Comparison of ENCODE assay signal across 1 cellular context in the genomic region with DNA sequence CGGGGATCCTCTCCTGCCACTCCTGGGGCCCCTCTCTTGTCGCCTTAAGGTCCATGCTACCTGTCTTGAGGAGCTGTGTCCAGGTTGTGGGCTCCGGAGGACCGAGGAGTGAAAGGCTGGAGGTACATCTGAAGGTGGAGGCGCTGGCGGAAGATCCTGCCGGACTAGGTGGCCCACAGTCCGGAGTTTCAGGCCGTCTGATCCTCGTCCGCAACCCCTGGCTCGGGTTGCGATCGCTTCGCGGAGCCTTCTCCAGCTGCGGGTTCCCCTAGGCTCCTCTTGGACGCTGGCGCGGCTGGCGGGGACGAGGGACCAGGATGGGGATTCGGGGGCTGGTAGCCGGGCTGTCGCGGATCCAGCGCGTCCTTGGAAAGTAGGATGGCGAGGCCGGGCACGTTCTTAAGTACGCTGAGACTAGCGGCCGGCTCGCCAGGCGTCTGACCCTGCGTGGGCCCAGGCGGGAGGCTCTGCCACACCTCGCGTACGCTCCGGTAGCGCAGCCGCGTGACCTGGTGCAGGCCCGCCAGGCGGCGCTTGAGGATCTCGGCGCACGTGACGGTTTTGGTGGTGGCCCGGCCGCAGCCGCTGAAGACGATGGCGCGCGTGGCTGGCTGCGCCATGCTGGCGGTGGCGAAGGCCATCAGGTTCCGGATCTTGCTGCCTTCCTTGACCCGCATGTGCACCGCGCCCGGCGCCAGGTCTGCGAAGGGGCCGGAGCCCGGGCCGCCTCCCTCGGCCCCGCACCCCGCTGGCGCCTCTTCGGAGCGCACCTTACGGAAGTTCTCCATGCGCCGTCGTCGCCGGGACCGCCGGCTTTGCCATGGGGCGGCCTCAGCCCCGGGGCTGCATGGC.
TF ChIP-seq lines count a peak whose summit lies in the region.

No MANE protein-coding gene starts in this region.

TF ChIP-seq in WTC11, 78 proteins besides CTCF, POLR2A, EP300 and RAD21 (continued from another document and continues in another):
- peak; percentile 95; the same call in 1 of the 2 replicates for TF ChIP-seq ARID4B (CRISPR knock-in tag; IDR thresholded peaks at IDR 0.05; ENCODE audit: borderline replicate concordance)
- TF ChIP-seq ZBTB21 (CRISPR knock-in tag; IDR thresholded peaks at IDR 0.05; ENCODE audit: borderline replicate concordance) = peak; percentile 97
- TF ChIP-seq, protein P1, sequence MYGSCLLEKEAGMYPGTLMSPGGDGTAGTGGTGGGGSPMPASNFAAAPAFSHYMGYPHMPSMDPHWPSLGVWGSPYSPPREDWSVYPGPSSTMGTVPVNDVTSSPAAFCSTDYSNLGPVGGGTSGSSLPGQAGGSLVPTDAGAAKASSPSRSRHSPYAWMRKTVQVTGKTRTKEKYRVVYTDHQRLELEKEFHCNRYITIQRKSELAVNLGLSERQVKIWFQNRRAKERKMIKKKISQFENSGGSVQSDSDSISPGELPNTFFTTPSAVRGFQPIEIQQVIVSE (CRISPR knock-in tag; IDR thresholded peaks at IDR 0.05; ENCODE audit: borderline replicate concordance) = no peak
- TF ChIP-seq, protein P2, sequence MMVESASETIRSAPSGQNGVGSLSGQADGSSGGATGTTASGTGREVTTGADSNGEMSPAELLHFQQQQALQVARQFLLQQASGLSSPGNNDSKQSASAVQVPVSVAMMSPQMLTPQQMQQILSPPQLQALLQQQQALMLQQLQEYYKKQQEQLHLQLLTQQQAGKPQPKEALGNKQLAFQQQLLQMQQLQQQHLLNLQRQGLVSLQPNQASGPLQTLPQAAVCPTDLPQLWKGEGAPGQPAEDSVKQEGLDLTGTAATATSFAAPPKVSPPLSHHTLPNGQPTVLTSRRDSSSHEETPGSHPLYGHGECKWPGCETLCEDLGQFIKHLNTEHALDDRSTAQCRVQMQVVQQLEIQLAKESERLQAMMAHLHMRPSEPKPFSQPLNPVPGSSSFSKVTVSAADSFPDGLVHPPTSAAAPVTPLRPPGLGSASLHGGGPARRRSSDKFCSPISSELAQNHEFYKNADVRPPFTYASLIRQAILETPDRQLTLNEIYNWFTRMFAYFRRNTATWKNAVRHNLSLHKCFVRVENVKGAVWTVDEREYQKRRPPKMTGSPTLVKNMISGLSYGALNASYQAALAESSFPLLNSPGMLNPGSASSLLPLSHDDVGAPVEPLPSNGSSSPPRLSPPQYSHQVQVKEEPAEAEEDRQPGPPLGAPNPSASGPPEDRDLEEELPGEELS (CRISPR knock-in tag; IDR thresholded peaks at IDR 0.05) = peak; percentile 98
- peak; percentile 97 for TF ChIP-seq ETV6 (CRISPR knock-in tag; IDR thresholded peaks at IDR 0.05)
- peak; percentile 63 for TF ChIP-seq NFYB (CRISPR knock-in tag; conservative IDR thresholded peaks at IDR 0.05; ENCODE audit: low read depth)
- TF ChIP-seq SOX15 (CRISPR knock-in tag; IDR thresholded peaks at IDR 0.05) = no peak
- peak; percentile 98 for TF ChIP-seq ZNF138 (CRISPR knock-in tag; conservative IDR thresholded peaks at IDR 0.05)
- TF ChIP-seq RELA (CRISPR knock-in tag; IDR thresholded peaks at IDR 0.05; ENCODE audit: borderline replicate concordance) = peak; percentile 96; the same call in 1 of the 2 replicates
- peak; percentile 98 for TF ChIP-seq TCF7 (CRISPR knock-in tag; IDR thresholded peaks at IDR 0.05; ENCODE audit: low read depth)
- TF ChIP-seq, protein P3, sequence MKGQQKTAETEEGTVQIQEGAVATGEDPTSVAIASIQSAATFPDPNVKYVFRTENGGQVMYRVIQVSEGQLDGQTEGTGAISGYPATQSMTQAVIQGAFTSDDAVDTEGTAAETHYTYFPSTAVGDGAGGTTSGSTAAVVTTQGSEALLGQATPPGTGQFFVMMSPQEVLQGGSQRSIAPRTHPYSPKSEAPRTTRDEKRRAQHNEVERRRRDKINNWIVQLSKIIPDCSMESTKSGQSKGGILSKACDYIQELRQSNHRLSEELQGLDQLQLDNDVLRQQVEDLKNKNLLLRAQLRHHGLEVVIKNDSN (CRISPR knock-in tag; IDR thresholded peaks at IDR 0.05) = peak; percentile 96
- TF ChIP-seq SMAD3 (CRISPR knock-in tag; IDR thresholded peaks at IDR 0.05; ENCODE audit: borderline replicate concordance) = peak; percentile 96
- TF ChIP-seq ZNF671 (CRISPR knock-in tag; IDR thresholded peaks at IDR 0.05) = no peak
- TF ChIP-seq TEAD4 (CRISPR knock-in tag; IDR thresholded peaks at IDR 0.05) = peak; percentile 72; the same call in 1 of the 2 replicates
- TF ChIP-seq, protein P4, sequence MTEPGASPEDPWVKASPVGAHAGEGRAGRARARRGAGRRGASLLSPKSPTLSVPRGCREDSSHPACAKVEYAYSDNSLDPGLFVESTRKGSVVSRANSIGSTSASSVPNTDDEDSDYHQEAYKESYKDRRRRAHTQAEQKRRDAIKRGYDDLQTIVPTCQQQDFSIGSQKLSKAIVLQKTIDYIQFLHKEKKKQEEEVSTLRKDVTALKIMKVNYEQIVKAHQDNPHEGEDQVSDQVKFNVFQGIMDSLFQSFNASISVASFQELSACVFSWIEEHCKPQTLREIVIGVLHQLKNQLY (CRISPR knock-in tag; IDR thresholded peaks at IDR 0.05) = peak; percentile 92
- TF ChIP-seq, protein P5, sequence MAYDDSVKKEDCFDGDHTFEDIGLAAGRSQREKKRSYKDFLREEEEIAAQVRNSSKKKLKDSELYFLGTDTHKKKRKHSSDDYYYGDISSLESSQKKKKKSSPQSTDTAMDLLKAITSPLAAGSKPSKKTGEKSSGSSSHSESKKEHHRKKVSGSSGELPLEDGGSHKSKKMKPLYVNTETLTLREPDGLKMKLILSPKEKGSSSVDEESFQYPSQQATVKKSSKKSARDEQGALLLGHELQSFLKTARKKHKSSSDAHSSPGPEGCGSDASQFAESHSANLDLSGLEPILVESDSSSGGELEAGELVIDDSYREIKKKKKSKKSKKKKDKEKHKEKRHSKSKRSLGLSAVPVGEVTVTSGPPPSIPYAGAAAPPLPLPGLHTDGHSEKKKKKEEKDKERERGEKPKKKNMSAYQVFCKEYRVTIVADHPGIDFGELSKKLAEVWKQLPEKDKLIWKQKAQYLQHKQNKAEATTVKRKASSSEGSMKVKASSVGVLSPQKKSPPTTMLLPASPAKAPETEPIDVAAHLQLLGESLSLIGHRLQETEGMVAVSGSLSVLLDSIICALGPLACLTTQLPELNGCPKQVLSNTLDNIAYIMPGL (CRISPR knock-in tag; IDR thresholded peaks at IDR 0.05) = peak; percentile 95; the same call in 1 of the 2 replicates
- peak; percentile 85 for TF ChIP-seq NR2C2 (CRISPR knock-in tag; IDR thresholded peaks at IDR 0.05)
- no peak for TF ChIP-seq GABPB1 (CRISPR knock-in tag; IDR thresholded peaks at IDR 0.05)
- TF ChIP-seq RORB (CRISPR knock-in tag; IDR thresholded peaks at IDR 0.05) = no peak
- TF ChIP-seq, protein P6, sequence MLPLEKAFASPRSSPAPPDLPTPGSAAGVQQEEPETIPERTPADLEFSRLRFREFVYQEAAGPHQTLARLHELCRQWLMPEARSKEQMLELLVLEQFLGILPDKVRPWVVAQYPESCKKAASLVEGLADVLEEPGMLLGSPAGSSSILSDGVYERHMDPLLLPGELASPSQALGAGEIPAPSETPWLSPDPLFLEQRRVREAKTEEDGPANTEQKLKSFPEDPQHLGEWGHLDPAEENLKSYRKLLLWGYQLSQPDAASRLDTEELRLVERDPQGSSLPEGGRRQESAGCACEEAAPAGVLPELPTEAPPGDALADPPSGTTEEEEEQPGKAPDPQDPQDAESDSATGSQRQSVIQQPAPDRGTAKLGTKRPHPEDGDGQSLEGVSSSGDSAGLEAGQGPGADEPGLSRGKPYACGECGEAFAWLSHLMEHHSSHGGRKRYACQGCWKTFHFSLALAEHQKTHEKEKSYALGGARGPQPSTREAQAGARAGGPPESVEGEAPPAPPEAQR (CRISPR knock-in tag; IDR thresholded peaks at IDR 0.05) = no peak
- TF ChIP-seq, protein P7, sequence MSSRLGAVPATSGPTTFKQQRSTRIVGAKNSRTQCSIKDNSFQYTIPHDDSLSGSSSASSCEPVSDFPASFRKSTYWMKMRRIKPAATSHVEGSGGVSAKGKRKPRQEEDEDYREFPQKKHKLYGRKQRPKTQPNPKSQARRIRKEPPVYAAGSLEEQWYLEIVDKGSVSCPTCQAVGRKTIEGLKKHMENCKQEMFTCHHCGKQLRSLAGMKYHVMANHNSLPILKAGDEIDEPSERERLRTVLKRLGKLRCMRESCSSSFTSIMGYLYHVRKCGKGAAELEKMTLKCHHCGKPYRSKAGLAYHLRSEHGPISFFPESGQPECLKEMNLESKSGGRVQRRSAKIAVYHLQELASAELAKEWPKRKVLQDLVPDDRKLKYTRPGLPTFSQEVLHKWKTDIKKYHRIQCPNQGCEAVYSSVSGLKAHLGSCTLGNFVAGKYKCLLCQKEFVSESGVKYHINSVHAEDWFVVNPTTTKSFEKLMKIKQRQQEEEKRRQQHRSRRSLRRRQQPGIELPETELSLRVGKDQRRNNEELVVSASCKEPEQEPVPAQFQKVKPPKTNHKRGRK (CRISPR knock-in tag; IDR thresholded peaks at IDR 0.05; ENCODE audit: borderline replicate concordance) = peak; percentile 94; the same call in 1 of the 2 replicates
- TF ChIP-seq FOXP1 (CRISPR knock-in tag; IDR thresholded peaks at IDR 0.05; ENCODE audit: borderline replicate concordance) = peak; percentile 99
- TF ChIP-seq FOXK1 (CRISPR knock-in tag; IDR thresholded peaks at IDR 0.05) = peak; percentile 97
- no peak for TF ChIP-seq ZNF416 (CRISPR knock-in tag; IDR thresholded peaks at IDR 0.05)
- peak; percentile 95 for TF ChIP-seq USF2 (CRISPR knock-in tag; IDR thresholded peaks at IDR 0.05)
- peak; percentile 74 for TF ChIP-seq PRDM15 (CRISPR knock-in tag; IDR thresholded peaks at IDR 0.05)
- peak; percentile 98 for TF ChIP-seq MYBL2 (CRISPR knock-in tag; IDR thresholded peaks at IDR 0.05)
- TF ChIP-seq ZNF281 (CRISPR knock-in tag; IDR thresholded peaks at IDR 0.05) = peak; percentile 98
